Comparison of ENCODE assay signal across 27 cellular contexts in the genomic region with DNA sequence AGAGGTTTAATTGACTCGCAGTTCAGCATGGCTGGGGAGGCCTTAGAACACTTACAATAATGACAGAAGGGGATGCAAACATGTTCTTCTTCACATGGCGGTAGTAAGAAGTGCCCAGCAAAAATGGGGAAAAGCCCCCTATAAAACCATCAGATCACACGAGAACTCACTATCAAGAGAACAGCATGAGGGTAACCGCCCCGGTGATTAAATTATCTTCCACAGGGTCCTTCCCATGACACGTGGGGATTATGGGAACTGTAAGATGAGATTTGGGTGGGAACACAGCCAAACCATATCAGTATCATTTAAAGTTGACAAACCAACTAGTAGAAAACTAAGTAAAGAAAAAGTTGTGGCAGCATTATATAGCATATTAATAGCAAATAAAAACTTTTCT.
"Had no signal": no experiment of that assay in that cellular context is flagged by ENCODE, and none has a peak within 500 bp of the region (broad histone marks: within the 10 kb centered on the region; RNA-seq: fewer than 3 reads in every experiment).

No MANE protein-coding gene starts in this region.

- H3K9ac ChIP-seq: KMS-11 had no signal

- H2AFZ ChIP-seq: PC-9 had no signal

- ATAC-seq: HepG2, Right ventricle myocardium inferior, SK-N-SH treated with all-trans-retinoic acid at 6 μM for 48 hours had no signal

- H3K4me1 ChIP-seq: Peyer's patch, SJCRH30 had no signal

- H3K36me3 ChIP-seq: Peyer's patch, SJCRH30 had no signal

- FAIRE-seq: HepG2 had no signal

- H3K4me3 ChIP-seq: PC-9, Peyer's patch, SJCRH30 had no signal

- H3K27me3 ChIP-seq: Peyer's patch, SJCRH30 had no signal

- H3K27ac ChIP-seq: KMS-11, PC-9, Peyer's patch, SJCRH30 had no signal

- H3K9me3 ChIP-seq: Peyer's patch, SJCRH30 had no signal

- H3K4me2 ChIP-seq: KMS-11, PC-9 had no signal

- DNase-seq: IMR-90; Kasumi-1; MM.1S; MV-4-11; NCI-H1048; NCI-H1105; NCI-H1417; NCI-H1436 treated with DMSO at 0.1 percent for 48 hours; NCI-H1694; NCI-H187 treated with DMSO at 0.1 percent for 48 hours; NCI-H2029 treated with DMSO at 0.1 percent for 48 hours; NCI-H226; NCI-H446; NCI-H510A; NCI-H524 treated with DMSO at 0.1 percent for 48 hours; NCI-H69; NCI-H774; NK-92 treated with Interleukin-12 subunit alpha and Interleukin-12 subunit beta, amount 100 ng/mL, for 24 hours; PC-9; Peyer's patch; SHP77 treated with DMSO at 0.1 percent for 48 hours; T-helper 1 cell had no signal
